Comparison of ENCODE assay signal across 14 cellular contexts in genomic region chr12:71900091-71900490, GRCh38. TPM values are rescaled to one million over a fixed set of nuclear protein-coding genes. Genes with fewer than 3 reads are reported as not detected.
DNase-seq lines count a peak whose midpoint lies in the region; ATAC-seq and TF ChIP-seq lines count a peak whose summit lies in the region.
"Had no signal": no experiment of that assay in that cellular context is flagged by ENCODE, and none has a peak within 500 bp of the region (broad histone marks: within the 10 kb centered on the region; RNA-seq: fewer than 3 reads in every experiment).

No MANE protein-coding gene starts in this region.

- no peak overlapping the region for H3K27ac Mint-ChIP-seq in chondrocyte (ENCODE audit: unreplicated experiment)
- H3K27ac Mint-ChIP-seq in neural crest cell (ENCODE audit: unreplicated experiment) = no peak overlapping the region
- H3K27ac Mint-ChIP-seq: IgD-negative memory B cell had no signal

- no peak for ATAC-seq in DND-41 (ENCODE audit: insufficient read depth, low read depth)
- ATAC-seq in HG02623 (IDR thresholded peaks at IDR 0.05; ENCODE audit: unreplicated experiment) = no peak
- ATAC-seq: activated T-cell treated with anti-CD3 and anti-CD28 coated beads, Interleukin-2, amount 50 U/mL, for 4 hours had no signal

- peak; percentile 18 for TF ChIP-seq CTCF in DND-41 (IDR thresholded peaks at IDR 0.05; ENCODE audit: borderline replicate concordance, extremely low read depth, low read length, poor library complexity, severe bottlenecking)
- peak; percentile 41 for TF ChIP-seq CTCF in LNCaP clone FGC (IDR thresholded peaks at IDR 0.05; ENCODE audit: control insufficient read depth, extremely low read depth, insufficient read depth)
- peak; percentile 70 for TF ChIP-seq CTCF in chondrocyte (IDR thresholded peaks at IDR 0.05)
- peak; percentile 46 for TF ChIP-seq CTCF in neural crest cell (conservative IDR thresholded peaks at IDR 0.05)

- H3K9me3 ChIP-seq in DND-41 (ENCODE audit: insufficient read depth, low read length, severe bottlenecking) = no peaks in the 10 kb centered on the region
- H3K9me3 ChIP-seq: neutrophil, testis had no signal

- no peaks in the 10 kb centered on the region for H3K27me3 Mint-ChIP-seq in chondrocyte (ENCODE audit: low read depth)
- H3K27me3 Mint-ChIP-seq in neural crest cell (ENCODE audit: low read depth) = no peaks in the 10 kb centered on the region
- H3K27me3 Mint-ChIP-seq: IgD-negative memory B cell had no signal

- H3K9me3 Mint-ChIP-seq in chondrocyte (ENCODE audit: low read depth) (no peaks in the 10 kb centered on the region), neural crest cell (no peaks in the 10 kb centered on the region)
- H3K9me3 Mint-ChIP-seq: activated T-cell treated with anti-CD3 and anti-CD28 coated beads, Interleukin-2, amount 50 U/mL, for 4 hours; IgD-negative memory B cell had no signal

- H3K36me3 Mint-ChIP-seq in chondrocyte (ENCODE audit: low read depth) (peaks cover 43% of the 10 kb centered on the region), neural crest cell (ENCODE audit: low read depth) (peaks cover 8% of the 10 kb centered on the region)

- DNase-seq in DND-41 (no peak), LNCaP clone FGC (ENCODE audit: low read depth) (no peak), chondrocyte (ENCODE audit: low spot score) (no peak), neural crest cell (ENCODE audit: low read depth, low spot score) (no peak), NCI-H446 treated with DMSO at 0.1 percent for 48 hours (lab: John Stamatoyannopoulos, UW) (no peak), NCI-H510A (lab: John Stamatoyannopoulos, UW) (no peak), germinal center (ENCODE audit: low spot score) (no peak)
- DNase-seq: activated T-cell treated with anti-CD3 and anti-CD28 coated beads, Interleukin-2, amount 50 U/mL, for 4 hours; NCI-H748 treated with DMSO at 0.1 percent for 48 hours; stimulated activated CD4-positive, alpha-beta T cell treated with anti-CD3 and anti-CD28 coated beads, Interleukin-4, amount 100 ng/mL, for 4 hours; testis had no signal

- no peaks in the 10 kb centered on the region for H4K20me1 ChIP-seq in DND-41 (ENCODE audit: insufficient read depth, low read length)

- no peak overlapping the region for H3K4me3 Mint-ChIP-seq in chondrocyte (ENCODE audit: unreplicated experiment)
- H3K4me3 Mint-ChIP-seq in neural crest cell = no peak overlapping the region
- H3K4me3 Mint-ChIP-seq: activated T-cell treated with anti-CD3 and anti-CD28 coated beads, Interleukin-2, amount 50 U/mL, for 4 hours; IgD-negative memory B cell had no signal

- no peaks in the 10 kb centered on the region for H3K4me1 ChIP-seq in DND-41 (ENCODE audit: insufficient read depth, low read length)
- H3K4me1 ChIP-seq: testis had no signal

- no peak overlapping the region for H3K27ac ChIP-seq in DND-41 (ENCODE audit: low read length)
- H3K27ac ChIP-seq: neutrophil, testis had no signal

- H3K4me2 ChIP-seq in DND-41 (ENCODE audit: insufficient read depth, low read length) = no peak overlapping the region

- H3K4me3 ChIP-seq in DND-41 (ENCODE audit: low read depth in 1 of 2, low read length in 2 of 2) (no peak overlapping the region), LNCaP clone FGC (ENCODE audit: low read depth, low read length) (no peak overlapping the region)
- H3K4me3 ChIP-seq: testis had no signal

- peaks cover 4% of the 10 kb centered on the region for H3K4me1 Mint-ChIP-seq in chondrocyte (ENCODE audit: low read depth)
- no peaks in the 10 kb centered on the region for H3K4me1 Mint-ChIP-seq in neural crest cell

- H3K27me3 ChIP-seq in DND-41 (ENCODE audit: insufficient read depth, low read length, poor library complexity) = no peaks in the 10 kb centered on the region
- H3K27me3 ChIP-seq: neutrophil, testis had no signal

- H2AFZ ChIP-seq in DND-41 (ENCODE audit: low read depth, low read length) = no peak overlapping the region

- H3K36me3 ChIP-seq in DND-41 (ENCODE audit: insufficient read depth, low read length) = peaks cover 86% of the 10 kb centered on the region

- H3K79me2 ChIP-seq in DND-41 (ENCODE audit: insufficient read depth, low read length) = no peaks in the 10 kb centered on the region

- H3K9ac ChIP-seq in DND-41 (ENCODE audit: low read depth, low read length) = no peak overlapping the region

RNA-seq across cellular contexts. Expression of gene TPH2, which starts 38.6 kb away (rescaled TPM):
- total RNA-seq in chondrocyte (not detected in 3 replicates), neural crest cell (0.09 and 0.23 TPM in 2 replicates)
- total RNA-seq: activated T-cell treated with anti-CD3 and anti-CD28 coated beads, Interleukin-2, amount 50 U/mL, for 4 hours had no signal

Comparison
In these comparisons a context has a peak if more than half of its experiments do, and no peak if none do; other contexts are left out.
1. CTCF ChIP-seq: peak in every context shown above with its lines; median percentile 70 in chondrocyte; 46 in neural crest cell; 41 in LNCaP clone FGC; 18 in DND-41.